ENCODE assay signal across 1 cellular context in the genomic region with DNA sequence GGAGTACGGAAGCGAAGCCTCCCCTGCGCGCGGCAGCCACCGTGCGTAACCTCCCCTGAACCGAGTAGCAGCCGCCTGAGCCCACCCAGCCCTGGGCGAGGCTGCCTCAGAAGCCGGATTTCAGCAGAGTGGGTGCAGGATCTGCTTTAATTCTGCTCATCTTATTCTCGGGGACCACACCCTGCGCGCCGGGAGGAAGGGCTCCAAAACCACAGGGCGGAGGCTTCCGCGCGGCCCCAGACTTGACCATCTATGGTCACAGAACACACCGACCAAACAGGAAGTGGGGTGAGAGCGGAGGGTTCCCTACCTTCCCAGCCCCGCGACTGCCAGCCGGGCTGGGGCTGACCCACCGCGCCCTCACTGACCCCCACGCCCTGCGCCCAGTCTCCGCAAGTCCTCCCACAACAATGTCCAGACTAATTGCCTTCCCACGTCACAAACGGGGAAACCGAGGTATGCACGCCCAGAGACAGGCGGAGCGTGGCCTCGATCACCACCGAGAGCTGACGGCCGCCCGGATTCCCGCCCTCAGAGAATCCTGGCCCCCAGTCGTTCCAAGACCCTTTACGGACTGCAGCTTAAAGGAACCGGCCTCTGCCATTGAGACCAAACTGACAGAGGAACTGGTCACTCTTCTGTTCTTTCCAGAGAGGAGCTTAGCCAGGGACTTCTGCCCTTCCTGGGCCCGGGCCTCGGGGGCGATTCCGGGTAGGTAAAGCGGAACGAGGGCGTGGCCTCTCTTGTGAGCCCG.
TF ChIP-seq lines count a peak whose summit lies in the region.

No MANE protein-coding gene starts in this region.

TF ChIP-seq in K562, 482 proteins besides CTCF, POLR2A, EP300 and RAD21 (continued from another document and continues in another):
- no peak for TF ChIP-seq BRF2 (IDR thresholded peaks at IDR 0.05; ENCODE audit: borderline replicate concordance, insufficient read depth, insufficient read length)
- TF ChIP-seq, protein P1, sequence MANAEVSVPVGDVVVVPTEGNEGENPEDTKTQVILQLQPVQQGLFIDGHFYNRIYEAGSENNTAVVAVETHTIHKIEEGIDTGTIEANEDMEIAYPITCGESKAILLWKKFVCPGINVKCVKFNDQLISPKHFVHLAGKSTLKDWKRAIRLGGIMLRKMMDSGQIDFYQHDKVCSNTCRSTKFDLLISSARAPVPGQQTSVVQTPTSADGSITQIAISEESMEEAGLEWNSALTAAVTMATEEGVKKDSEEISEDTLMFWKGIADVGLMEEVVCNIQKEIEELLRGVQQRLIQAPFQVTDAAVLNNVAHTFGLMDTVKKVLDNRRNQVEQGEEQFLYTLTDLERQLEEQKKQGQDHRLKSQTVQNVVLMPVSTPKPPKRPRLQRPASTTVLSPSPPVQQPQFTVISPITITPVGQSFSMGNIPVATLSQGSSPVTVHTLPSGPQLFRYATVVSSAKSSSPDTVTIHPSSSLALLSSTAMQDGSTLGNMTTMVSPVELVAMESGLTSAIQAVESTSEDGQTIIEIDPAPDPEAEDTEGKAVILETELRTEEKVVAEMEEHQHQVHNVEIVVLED (CRISPR knock-in tag; IDR thresholded peaks at IDR 0.05) = no peak; the same call in 1 of the 2 replicates
- TF ChIP-seq HNRNPUL1 (IDR thresholded peaks at IDR 0.05; ENCODE audit: low read length) = no peak
- TF ChIP-seq HES1 (IDR thresholded peaks at IDR 0.05; ENCODE audit: low read depth) = no peak
- TF ChIP-seq SNRNP70 (optimal IDR thresholded peaks at IDR 0.05; ENCODE audit: low read depth, low read length) = no peak
- TF ChIP-seq CSDE1 (IDR thresholded peaks at IDR 0.05) = no peak
- TF ChIP-seq, protein P2, sequence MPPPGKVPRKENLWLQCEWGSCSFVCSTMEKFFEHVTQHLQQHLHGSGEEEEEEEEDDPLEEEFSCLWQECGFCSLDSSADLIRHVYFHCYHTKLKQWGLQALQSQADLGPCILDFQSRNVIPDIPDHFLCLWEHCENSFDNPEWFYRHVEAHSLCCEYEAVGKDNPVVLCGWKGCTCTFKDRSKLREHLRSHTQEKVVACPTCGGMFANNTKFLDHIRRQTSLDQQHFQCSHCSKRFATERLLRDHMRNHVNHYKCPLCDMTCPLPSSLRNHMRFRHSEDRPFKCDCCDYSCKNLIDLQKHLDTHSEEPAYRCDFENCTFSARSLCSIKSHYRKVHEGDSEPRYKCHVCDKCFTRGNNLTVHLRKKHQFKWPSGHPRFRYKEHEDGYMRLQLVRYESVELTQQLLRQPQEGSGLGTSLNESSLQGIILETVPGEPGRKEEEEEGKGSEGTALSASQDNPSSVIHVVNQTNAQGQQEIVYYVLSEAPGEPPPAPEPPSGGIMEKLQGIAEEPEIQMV (tag; conservative IDR thresholded peaks at IDR 0.05; ENCODE audit: low read depth) = no peak
- TF ChIP-seq TFE3 (CRISPR knock-in tag; IDR thresholded peaks at IDR 0.05) = no peak
- TF ChIP-seq RFX7 (CRISPR knock-in tag; IDR thresholded peaks at IDR 0.05) = peak; percentile 82; the same call in 1 of the 2 replicates
- TF ChIP-seq SRSF1 (IDR thresholded peaks at IDR 0.05; ENCODE audit: low read depth, low read length) = no peak
- no peak for TF ChIP-seq CHCHD3 (CRISPR knock-in tag; IDR thresholded peaks at IDR 0.05)
- no peak for TF ChIP-seq SAFB (IDR thresholded peaks at IDR 0.05; ENCODE audit: borderline replicate concordance, low read depth, low read length)
- TF ChIP-seq PHF8 (IDR thresholded peaks at IDR 0.05; ENCODE audit: borderline replicate concordance, low read length) = peak; percentile 94
- TF ChIP-seq MAFK (IDR thresholded peaks at IDR 0.05; ENCODE audit: low read length) = peak; percentile 6; the same call in 1 of the 2 replicates
- TF ChIP-seq NKRF (IDR thresholded peaks at IDR 0.05; ENCODE audit: borderline replicate concordance) = peak; percentile 90
- TF ChIP-seq EGR1 (conservative IDR thresholded peaks at IDR 0.05) = peak; percentile 19; the same call in 1 of the 2 replicates
- no peak for TF ChIP-seq NFYB (IDR thresholded peaks at IDR 0.05; ENCODE audit: extremely low read depth, insufficient read length)
- TF ChIP-seq, protein P3, sequence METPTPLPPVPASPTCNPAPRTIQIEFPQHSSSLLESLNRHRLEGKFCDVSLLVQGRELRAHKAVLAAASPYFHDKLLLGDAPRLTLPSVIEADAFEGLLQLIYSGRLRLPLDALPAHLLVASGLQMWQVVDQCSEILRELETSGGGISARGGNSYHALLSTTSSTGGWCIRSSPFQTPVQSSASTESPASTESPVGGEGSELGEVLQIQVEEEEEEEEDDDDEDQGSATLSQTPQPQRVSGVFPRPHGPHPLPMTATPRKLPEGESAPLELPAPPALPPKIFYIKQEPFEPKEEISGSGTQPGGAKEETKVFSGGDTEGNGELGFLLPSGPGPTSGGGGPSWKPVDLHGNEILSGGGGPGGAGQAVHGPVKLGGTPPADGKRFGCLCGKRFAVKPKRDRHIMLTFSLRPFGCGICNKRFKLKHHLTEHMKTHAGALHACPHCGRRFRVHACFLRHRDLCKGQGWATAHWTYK (CRISPR knock-in tag; IDR thresholded peaks at IDR 0.05) = peak; percentile 95
- TF ChIP-seq, protein P4, sequence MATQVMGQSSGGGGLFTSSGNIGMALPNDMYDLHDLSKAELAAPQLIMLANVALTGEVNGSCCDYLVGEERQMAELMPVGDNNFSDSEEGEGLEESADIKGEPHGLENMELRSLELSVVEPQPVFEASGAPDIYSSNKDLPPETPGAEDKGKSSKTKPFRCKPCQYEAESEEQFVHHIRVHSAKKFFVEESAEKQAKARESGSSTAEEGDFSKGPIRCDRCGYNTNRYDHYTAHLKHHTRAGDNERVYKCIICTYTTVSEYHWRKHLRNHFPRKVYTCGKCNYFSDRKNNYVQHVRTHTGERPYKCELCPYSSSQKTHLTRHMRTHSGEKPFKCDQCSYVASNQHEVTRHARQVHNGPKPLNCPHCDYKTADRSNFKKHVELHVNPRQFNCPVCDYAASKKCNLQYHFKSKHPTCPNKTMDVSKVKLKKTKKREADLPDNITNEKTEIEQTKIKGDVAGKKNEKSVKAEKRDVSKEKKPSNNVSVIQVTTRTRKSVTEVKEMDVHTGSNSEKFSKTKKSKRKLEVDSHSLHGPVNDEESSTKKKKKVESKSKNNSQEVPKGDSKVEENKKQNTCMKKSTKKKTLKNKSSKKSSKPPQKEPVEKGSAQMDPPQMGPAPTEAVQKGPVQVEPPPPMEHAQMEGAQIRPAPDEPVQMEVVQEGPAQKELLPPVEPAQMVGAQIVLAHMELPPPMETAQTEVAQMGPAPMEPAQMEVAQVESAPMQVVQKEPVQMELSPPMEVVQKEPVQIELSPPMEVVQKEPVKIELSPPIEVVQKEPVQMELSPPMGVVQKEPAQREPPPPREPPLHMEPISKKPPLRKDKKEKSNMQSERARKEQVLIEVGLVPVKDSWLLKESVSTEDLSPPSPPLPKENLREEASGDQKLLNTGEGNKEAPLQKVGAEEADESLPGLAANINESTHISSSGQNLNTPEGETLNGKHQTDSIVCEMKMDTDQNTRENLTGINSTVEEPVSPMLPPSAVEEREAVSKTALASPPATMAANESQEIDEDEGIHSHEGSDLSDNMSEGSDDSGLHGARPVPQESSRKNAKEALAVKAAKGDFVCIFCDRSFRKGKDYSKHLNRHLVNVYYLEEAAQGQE (CRISPR knock-in tag; IDR thresholded peaks at IDR 0.05; ENCODE audit: low read depth) = 0 out of 2 replicates have a peak, but pooled peaks have one; percentile 10
- peak; percentile 38; the same call in 1 of the 2 replicates for TF ChIP-seq DIDO1 (tag; IDR thresholded peaks at IDR 0.05; ENCODE audit: low read depth)
- no peak for TF ChIP-seq IFI16 (CRISPR knock-in tag; IDR thresholded peaks at IDR 0.05)
- TF ChIP-seq ZNF707 (CRISPR knock-in tag; conservative IDR thresholded peaks at IDR 0.05) = no peak; the same call in 1 of the 2 replicates
- TF ChIP-seq GATAD2A (IDR thresholded peaks at IDR 0.05) = no peak
- TF ChIP-seq, protein P5, sequence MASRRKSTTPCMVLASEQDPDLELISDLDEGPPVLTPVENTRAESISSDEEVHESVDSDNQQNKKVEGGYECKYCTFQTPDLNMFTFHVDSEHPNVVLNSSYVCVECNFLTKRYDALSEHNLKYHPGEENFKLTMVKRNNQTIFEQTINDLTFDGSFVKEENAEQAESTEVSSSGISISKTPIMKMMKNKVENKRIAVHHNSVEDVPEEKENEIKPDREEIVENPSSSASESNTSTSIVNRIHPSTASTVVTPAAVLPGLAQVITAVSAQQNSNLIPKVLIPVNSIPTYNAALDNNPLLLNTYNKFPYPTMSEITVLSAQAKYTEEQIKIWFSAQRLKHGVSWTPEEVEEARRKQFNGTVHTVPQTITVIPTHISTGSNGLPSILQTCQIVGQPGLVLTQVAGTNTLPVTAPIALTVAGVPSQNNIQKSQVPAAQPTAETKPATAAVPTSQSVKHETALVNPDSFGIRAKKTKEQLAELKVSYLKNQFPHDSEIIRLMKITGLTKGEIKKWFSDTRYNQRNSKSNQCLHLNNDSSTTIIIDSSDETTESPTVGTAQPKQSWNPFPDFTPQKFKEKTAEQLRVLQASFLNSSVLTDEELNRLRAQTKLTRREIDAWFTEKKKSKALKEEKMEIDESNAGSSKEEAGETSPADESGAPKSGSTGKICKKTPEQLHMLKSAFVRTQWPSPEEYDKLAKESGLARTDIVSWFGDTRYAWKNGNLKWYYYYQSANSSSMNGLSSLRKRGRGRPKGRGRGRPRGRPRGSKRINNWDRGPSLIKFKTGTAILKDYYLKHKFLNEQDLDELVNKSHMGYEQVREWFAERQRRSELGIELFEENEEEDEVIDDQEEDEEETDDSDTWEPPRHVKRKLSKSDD (conservative IDR thresholded peaks at IDR 0.05; ENCODE audit: low read length) = no peak
- no peak for TF ChIP-seq ZKSCAN3 (CRISPR knock-in tag; IDR thresholded peaks at IDR 0.05)
- TF ChIP-seq GTF2F1 (IDR thresholded peaks at IDR 0.05; ENCODE audit: low read depth, low read length) = no peak; the same call in 1 of the 2 replicates
- TF ChIP-seq KLF16 (IDR thresholded peaks at IDR 0.05) = no peak
- TF ChIP-seq BRD9 (IDR thresholded peaks at IDR 0.05; ENCODE audit: low read depth, partially characterized antibody) = peak; percentile 97
- no peak for TF ChIP-seq ZNF445 (CRISPR knock-in tag; IDR thresholded peaks at IDR 0.05; ENCODE audit: low read depth)
- TF ChIP-seq E2F6 (IDR thresholded peaks at IDR 0.05; ENCODE audit: borderline replicate concordance in 1 of 2, extremely low read depth in 1 of 2, insufficient read depth in 1 of 2, insufficient read length in 1 of 2, low read depth in 1 of 2, low read length in 1 of 2, poor library complexity in 1 of 2, severe bottlenecking in 1 of 2) = peak; percentile 89 to 90
- no peak for TF ChIP-seq ZNF764 (CRISPR knock-in tag; IDR thresholded peaks at IDR 0.05; ENCODE audit: low read depth)
- TF ChIP-seq BRD4 (IDR thresholded peaks at IDR 0.05) = peak; percentile 100
- TF ChIP-seq HNRNPK (IDR thresholded peaks at IDR 0.05; ENCODE audit: low read depth, low read length, poor library complexity, severe bottlenecking) = no peak
- no peak for TF ChIP-seq NR2C2 (CRISPR knock-in tag; IDR thresholded peaks at IDR 0.05)
- peak; percentile 21; the same call in 1 of the 2 replicates for TF ChIP-seq NR2C2 (tag; IDR thresholded peaks at IDR 0.05)
- TF ChIP-seq, protein P6, sequence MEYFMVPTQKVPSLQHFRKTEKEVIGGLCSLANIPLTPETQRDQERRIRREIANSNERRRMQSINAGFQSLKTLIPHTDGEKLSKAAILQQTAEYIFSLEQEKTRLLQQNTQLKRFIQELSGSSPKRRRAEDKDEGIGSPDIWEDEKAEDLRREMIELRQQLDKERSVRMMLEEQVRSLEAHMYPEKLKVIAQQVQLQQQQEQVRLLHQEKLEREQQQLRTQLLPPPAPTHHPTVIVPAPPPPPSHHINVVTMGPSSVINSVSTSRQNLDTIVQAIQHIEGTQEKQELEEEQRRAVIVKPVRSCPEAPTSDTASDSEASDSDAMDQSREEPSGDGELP (CRISPR knock-in tag; IDR thresholded peaks at IDR 0.05; ENCODE audit: borderline replicate concordance) = peak; percentile 83
- TF ChIP-seq KLF1 (tag; IDR thresholded peaks at IDR 0.05) = peak; percentile 99
- no peak for TF ChIP-seq DDX20 (tag; IDR thresholded peaks at IDR 0.05; ENCODE audit: low read depth)
- TF ChIP-seq MCM2 (IDR thresholded peaks at IDR 0.05; ENCODE audit: low read depth) = no peak
